Comparison of ENCODE assay signal across 19 cellular contexts in genomic region chrY:8622156-8622555, GRCh38.
DNase-seq lines count a peak whose midpoint lies in the region; FAIRE-seq and TF ChIP-seq lines count a peak whose summit lies in the region.
"Had no signal": no experiment of that assay in that cellular context is flagged by ENCODE, and none has a peak within 500 bp of the region (broad histone marks: within the 10 kb centered on the region; RNA-seq: fewer than 3 reads in every experiment).

No MANE protein-coding gene starts in this region.

- H3K4me3 Mint-ChIP-seq in HFFc6 = no peak overlapping the region
- H3K4me3 Mint-ChIP-seq: CD4-positive, alpha-beta T cell had no signal

- no peaks in the 10 kb centered on the region for H3K36me3 ChIP-seq in thyroid gland
- no peaks in the 10 kb centered on the region for H3K36me3 ChIP-seq in effector memory CD4-positive, alpha-beta T cell (ENCODE audit: control insufficient read depth, insufficient read depth, low read length)
- H3K36me3 ChIP-seq: BE2C had no signal

- H3K4me1 Mint-ChIP-seq in HFFc6 (ENCODE audit: low read depth) = no peaks in the 10 kb centered on the region

- DNase-seq in GM19239 (ENCODE audit: insufficient read length, low spot score) (no peak), NCI-H2107 treated with DMSO at 0.1 percent for 48 hours (lab: John Stamatoyannopoulos, UW; ENCODE audit: unreplicated experiment) (peak; percentile 65), kidney glomerular epithelial cell (lab: John Stamatoyannopoulos, UW) (peak; percentile 57), thyroid gland (peak; percentile 44 to 48), DMS153 (lab: John Stamatoyannopoulos, UW) (no peak), HFFc6 (no peak)
- DNase-seq in effector memory CD4-positive, alpha-beta T cell = no peak
- DNase-seq: BE2C; CD4-positive, alpha-beta T cell; DND-41; GDM1; H7; MM.1S; NCI-H1092 treated with DMSO at 0.1 percent for 48 hours; NCI-H1694; NCI-H524 treated with DMSO at 0.1 percent for 48 hours had no signal

- no peak for TF ChIP-seq POLR2A in thyroid gland (IDR thresholded peaks at IDR 0.05)

- no peaks in the 10 kb centered on the region for H3K4me1 ChIP-seq in thyroid gland
- no peaks in the 10 kb centered on the region for H3K4me1 ChIP-seq in effector memory CD4-positive, alpha-beta T cell (ENCODE audit: control insufficient read depth, insufficient read depth, low read length, poor library complexity, severe bottlenecking)
- H3K4me1 ChIP-seq: BE2C had no signal

- H3K27me3 ChIP-seq in thyroid gland = no peaks in the 10 kb centered on the region
- no peaks in the 10 kb centered on the region for H3K27me3 ChIP-seq in effector memory CD4-positive, alpha-beta T cell (replicated peaks; ENCODE audit: control insufficient read depth, insufficient read depth, low read length, poor library complexity, severe bottlenecking)
- H3K27me3 ChIP-seq: BE2C had no signal

- H3K4me3 ChIP-seq in thyroid gland (replicated peaks in 1 of 3) = no peak overlapping the region
- no peak overlapping the region for H3K4me3 ChIP-seq in effector memory CD4-positive, alpha-beta T cell (ENCODE audit: insufficient read depth, low read depth, low read length, poor library complexity, severe bottlenecking)
- H3K4me3 ChIP-seq: SK-N-MC had no signal

- H3K27ac Mint-ChIP-seq in HFFc6 = no peak overlapping the region
- H3K27ac Mint-ChIP-seq: CD4-positive, alpha-beta T cell had no signal

- WGBS in thyroid gland, 2 donors = 21 to 25% methylated on average over 1 of the region's 1 CpG

- TF ChIP-seq CTCF in thyroid gland (IDR thresholded peaks at IDR 0.05) (no peak), HFFc6 (IDR thresholded peaks at IDR 0.05) (no peak)

- no peaks in the 10 kb centered on the region for H3K36me3 Mint-ChIP-seq in HFFc6 (ENCODE audit: low read depth)

- H3K9me3 ChIP-seq in thyroid gland = no peaks in the 10 kb centered on the region
- H3K9me3 ChIP-seq in effector memory CD4-positive, alpha-beta T cell (ENCODE audit: control insufficient read depth, low read length) = no peaks in the 10 kb centered on the region
- H3K9me3 ChIP-seq: BE2C had no signal

- H3K27me3 Mint-ChIP-seq in HFFc6 (ENCODE audit: insufficient read depth) = no peaks in the 10 kb centered on the region
- H3K27me3 Mint-ChIP-seq: CD4-positive, alpha-beta T cell had no signal

- peak; percentile 14 for FAIRE-seq in GM19239 (lab: Jason Lieb, UNC)
- FAIRE-seq: GM12891, GM18507 had no signal

- intact Hi-C loops in thyroid gland (cut with DNase I) = no loop called here

- H3K9me3 Mint-ChIP-seq in HFFc6 = peaks cover 8% of the 10 kb centered on the region
- H3K9me3 Mint-ChIP-seq: CD4-positive, alpha-beta T cell had no signal

- H3K27ac ChIP-seq in thyroid gland = no peak overlapping the region
- H3K27ac ChIP-seq in effector memory CD4-positive, alpha-beta T cell (ENCODE audit: insufficient read depth, low read length, poor library complexity, severe bottlenecking) = no peak overlapping the region
- H3K27ac ChIP-seq: SK-N-MC had no signal

Comparison
In these comparisons a context has a peak if more than half of its experiments do, and no peak if none do; other contexts are left out.
1. DNase-seq: peak in NCI-H2107 treated with DMSO at 0.1 percent for 48 hours (single experiment), kidney glomerular epithelial cell (single experiment) and thyroid gland (2 of 2); none in GM19239 (single experiment), effector memory CD4-positive, alpha-beta T cell (0 of 3), DMS153 (single experiment) and HFFc6 (single experiment).